Comparison of ENCODE assay signal across 5 cellular contexts in genomic region chr22:47284360-47284759, GRCh38.
"Had no signal": no experiment of that assay in that cellular context is flagged by ENCODE, and none has a peak within 500 bp of the region (broad histone marks: within the 10 kb centered on the region; RNA-seq: fewer than 3 reads in every experiment).

No MANE protein-coding gene starts in this region.

- DNase-seq: H9, HCEC 1CT, IMR-90 had no signal

- H3K4me3 ChIP-seq: GM23338, K562 had no signal

- H3K4me2 ChIP-seq: GM23338 had no signal

- ATAC-seq: GM23338, K562 had no signal

- H2AFZ ChIP-seq: GM23338 had no signal
